ENCODE assay signal across 5 cellular contexts in the genomic region with DNA sequence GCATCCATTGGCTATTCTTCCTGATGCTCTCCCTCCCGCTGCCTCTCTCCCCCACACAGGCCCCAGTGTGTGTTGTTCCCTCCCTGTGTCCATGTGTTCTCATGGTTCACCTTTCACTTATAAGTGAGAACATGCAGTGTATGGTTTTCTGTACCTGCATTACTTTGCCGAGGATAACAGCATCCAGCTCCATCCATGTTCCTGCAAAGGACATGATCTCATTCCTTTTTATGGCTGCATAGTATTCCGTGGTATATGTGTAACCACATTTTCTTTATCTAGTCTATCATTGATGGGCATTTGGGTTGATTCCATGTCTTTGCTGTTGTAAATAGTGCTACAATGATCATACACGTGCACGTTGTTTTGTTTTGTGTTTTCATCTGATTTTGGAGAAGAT. TPM values are rescaled to one million over a fixed set of nuclear protein-coding genes. Genes with fewer than 3 reads are reported as not detected.
DNase-seq lines count a peak whose midpoint lies in the region; ATAC-seq, FAIRE-seq and TF ChIP-seq lines count a peak whose summit lies in the region.
"Not testable (repeated sequence)": the region's sequence is repeated elsewhere in the genome, so short reads cannot be mapped to it uniquely, and the experiment has no call there.
"Had no signal": no experiment of that assay in that cellular context is flagged by ENCODE, and none has a peak within 500 bp of the region (broad histone marks: within the 10 kb centered on the region; RNA-seq: fewer than 3 reads in every experiment).

No MANE protein-coding gene starts in this region.

- not testable (repeated sequence) for H3K27ac ChIP-seq in HEK293 (ENCODE audit: extremely low read depth, low read depth, low read length); K562 (ENCODE audit: extremely low read depth, low read depth, low read length)

- H3K9me3 ChIP-seq in HEK293 (ENCODE audit: control insufficient read depth, insufficient read depth, low read depth, low read length); K562 (replicated peaks; ENCODE audit: control insufficient read depth, insufficient read depth, low read depth, low read length): not testable (repeated sequence)

- H3K9ac ChIP-seq in K562 (ENCODE audit: insufficient read depth in 1 of 2, low read depth in 2 of 2, low read length in 2 of 2), result not testable (repeated sequence)

- H3K79me2 ChIP-seq in K562 (ENCODE audit: control insufficient read depth, insufficient read depth, low read length), result not testable (repeated sequence)

- not testable (repeated sequence) for TF ChIP-seq EP300 in K562 (IDR thresholded peaks at IDR 0.05; ENCODE audit: low read length)

- H3K36me3 ChIP-seq in HEK293 (ENCODE audit: control insufficient read depth in 2 of 2, insufficient read depth in 1 of 2, low read length in 2 of 2); K562 (ENCODE audit: control insufficient read depth, insufficient read depth, low read length): not testable (repeated sequence)

- not testable (repeated sequence) for H3K27me3 ChIP-seq in K562 (ENCODE audit: control insufficient read depth in 2 of 2, insufficient read depth in 2 of 2, low read length in 2 of 2)

- not testable (repeated sequence) for H3K9me1 ChIP-seq in K562 (ENCODE audit: control insufficient read depth, insufficient read depth, low read length)

- not testable (repeated sequence) for H3K4me3 ChIP-seq in HEK293 (ENCODE audit: low read depth, low read length); K562

- H3K4me2 ChIP-seq in K562 (ENCODE audit: insufficient read depth, low read length), result not testable (repeated sequence)

- CTCF ChIA-PET in HEK293 (lab: Yijun Ruan, JAX); K562 (lab: Yijun Ruan, JAX; ENCODE audit: low intra/inter-chr PET ratio): not testable (repeated sequence)

- WGBS in K562 (ENCODE audit: insufficient coverage, low coverage, missing lambda C conversion rate), result 2% methylated on average over 4 of the region's 5 CpGs

- not testable (repeated sequence) for DNase-seq in K562 (ENCODE audit: extremely low read depth in 1 of 4, low spot score in 3 of 4)

- not testable (repeated sequence) for TF ChIP-seq POLR2A in K562 (conservative IDR thresholded peaks at IDR 0.05)

- POLR2A ChIA-PET in HEK293 (lab: Yijun Ruan, JAX); K562 (lab: Yijun Ruan, JAX): not testable (repeated sequence)

- TF ChIP-seq CTCF in HEK293 (tag by site-specific recombination; IDR thresholded peaks at IDR 0.05); K562 (IDR thresholded peaks at IDR 0.05 in 2 of 3, conservative IDR thresholded peaks at IDR 0.05 in 1 of 3; ENCODE audit: insufficient read depth in 2 of 3, low read depth in 1 of 3, low read length in 3 of 3): not testable (repeated sequence)

- H3K4me1 ChIP-seq in HEK293 (ENCODE audit: control insufficient read depth, insufficient read depth, low read length), result peaks cover 18% of the 10 kb centered on the region
- not testable (repeated sequence) for H3K4me1 ChIP-seq in K562 (replicated peaks in 1 of 2; ENCODE audit: control insufficient read depth in 2 of 2, insufficient read depth in 2 of 2, low read length in 2 of 2)

- not testable (repeated sequence) for FAIRE-seq in K562 (lab: Jason Lieb, UNC)

- not testable (repeated sequence) for H4K20me1 ChIP-seq in K562 (replicated peaks; ENCODE audit: control insufficient read depth, insufficient read depth, low read length)

- BruUV-seq in K562 (replicated peaks; lab: Mats Ljungman, UMichigan), result not testable (repeated sequence)

- intact Hi-C loops in K562 (cut with micrococcal nuclease), result not testable (repeated sequence)

- TF ChIP-seq RAD21 in K562 (CRISPR knock-in tag; conservative IDR thresholded peaks at IDR 0.05 in 1 of 2, IDR thresholded peaks at IDR 0.05 in 1 of 2), result not testable (repeated sequence)

- not testable (repeated sequence) for ATAC-seq in K562

- H2AFZ ChIP-seq in K562 (ENCODE audit: low read depth, low read length), result not testable (repeated sequence)

- in situ Hi-C loops in K562 (cut with MboI), result loop anchor here (25.0 kb wide), 1 partner anchor 720 kb away; no protein-coding TSS in a partner anchor

TF ChIP-seq in HEK293, 187 proteins besides CTCF, POLR2A, EP300 and RAD21:
- TF ChIP-seq ZNF580 (tag by site-specific recombination; IDR thresholded peaks at IDR 0.05), result peak; percentile 56; the same call in 1 of the 2 replicates
- TF ChIP-seq ZNF146 (tag by site-specific recombination; IDR thresholded peaks at IDR 0.05), result peak; percentile 73

TF ChIP-seq in K562, 482 proteins besides CTCF, POLR2A, EP300 and RAD21:
- peak; percentile 51 for TF ChIP-seq ZNF146 (CRISPR knock-in tag; IDR thresholded peaks at IDR 0.05; ENCODE audit: unreplicated experiment)

RNA-seq across cellular contexts. Expression of gene SYCE1L, which starts 43.3 kb away (rescaled TPM):
- not detected in 2 replicates for total RNA-seq in K562 (2011; cell fraction: chromatin; rRNA removed; ENCODE audit: low replicate concordance)
- not detected in 2 replicates for total RNA-seq in K562 (2011; cell fraction: nucleolus; rRNA removed)
- not detected in 2 replicates for total RNA-seq in K562 (2011; cell fraction: nucleoplasm; rRNA removed)
- total RNA-seq in K562 (2014; rRNA removed) (0.54 and 0.57 TPM in 2 replicates), K562 (2014; rRNA removed; fragmentation: Illumina TruSeq; extraction: Trizol) (not detected in 2 replicates), K562 (2015; rRNA removed; fragmentation: Illumina TruSeq; extraction: Trizol) (0.19 and 0.80 TPM in 2 replicates), K562 (2021) (2.7 and 3.4 TPM in 2 replicates)
- polyA plus RNA-seq in K562 (2011; rRNA removed) (not detected in 2 replicates), K562 (2014; fragmentation: Illumina TruSeq; extraction: Trizol) (not detected in 2 replicates), K562 (2014; fragmentation: Nextera tagmentation; extraction: Ambion mirVana) (not detected), K562 (2014; rRNA removed) (1.3 and 1.4 TPM in 2 replicates)
- 0.13 and 0.21 TPM in 2 replicates for polyA plus RNA-seq in K562 (2011; cell fraction: cytosol; rRNA removed)
- polyA plus RNA-seq in K562 (2011; cell fraction: nucleus; rRNA removed), result 0.87 and 1.8 TPM in 2 replicates
- 0.78 and 0.87 TPM in 2 replicates for polyA plus RNA-seq in K562 (2012)
- not detected in 2 replicates for polyA minus RNA-seq in K562 (2011; rRNA and poly(A)+ RNA removed)
- polyA minus RNA-seq in K562 (2011; cell fraction: cytosol; rRNA and poly(A)+ RNA removed), result not detected in 2 replicates
- polyA minus RNA-seq in K562 (2011; cell fraction: nucleus; rRNA and poly(A)+ RNA removed), result 0.54 TPM in 1 of 2 replicates, not detected in the other
- total RNA-seq: A673, Daoy had no signal
- polyA plus RNA-seq: CD14-positive monocyte had no signal

RNA-seq across cellular contexts. Expression of gene MON1B, which starts 51.5 kb away (rescaled TPM):
- total RNA-seq in K562 (2011; cell fraction: chromatin; rRNA removed; ENCODE audit: low replicate concordance), result 34.1 and 57.3 TPM in 2 replicates
- total RNA-seq in K562 (2011; cell fraction: nucleolus; rRNA removed), result 30.7 and 34.0 TPM in 2 replicates
- 39.2 and 48.4 TPM in 2 replicates for total RNA-seq in K562 (2011; cell fraction: nucleoplasm; rRNA removed)
- total RNA-seq in K562 (2014; rRNA removed) (13.4 and 18.7 TPM in 2 replicates), K562 (2014; rRNA removed; fragmentation: Illumina TruSeq; extraction: Trizol) (6.7 and 7.3 TPM in 2 replicates), K562 (2015; rRNA removed; fragmentation: Illumina TruSeq; extraction: Trizol) (7.8 TPM in 2 replicates), K562 (2021) (53.8 and 66.0 TPM in 2 replicates)
- polyA plus RNA-seq in K562 (2011; rRNA removed) (12.6 and 16.4 TPM in 2 replicates), K562 (2014; fragmentation: Illumina TruSeq; extraction: Trizol) (24.5 and 33.4 TPM in 2 replicates), K562 (2014; fragmentation: Nextera tagmentation; extraction: Ambion mirVana) (1 to 10 TPM; 5.0 to 5.4 TPM), K562 (2014; rRNA removed) (25.8 and 32.2 TPM in 2 replicates)
- polyA plus RNA-seq in K562 (2011; cell fraction: cytosol; rRNA removed), result 15.9 and 30.6 TPM in 2 replicates
- polyA plus RNA-seq in K562 (2011; cell fraction: nucleus; rRNA removed), result 69.5 and 88.7 TPM in 2 replicates
- polyA plus RNA-seq in K562 (2012), result 19.9 and 41.0 TPM in 2 replicates
- polyA minus RNA-seq in K562 (2011; rRNA and poly(A)+ RNA removed), result 6.8 and 9.5 TPM in 2 replicates
- 13.3 and 14.4 TPM in 2 replicates for polyA minus RNA-seq in K562 (2011; cell fraction: cytosol; rRNA and poly(A)+ RNA removed)
- polyA minus RNA-seq in K562 (2011; cell fraction: nucleus; rRNA and poly(A)+ RNA removed), result 16.4 and 17.6 TPM in 2 replicates
